8 cellular contexts compared by ENCODE assay signal in genomic region chr19:39406656-39407393, GRCh38. TPM values are rescaled to one million over a fixed set of nuclear protein-coding genes. Genes with fewer than 3 reads are reported as not detected.
DNase-seq lines count a peak whose midpoint lies in the region; ATAC-seq, FAIRE-seq and TF ChIP-seq lines count a peak whose summit lies in the region.

Gene ZFP36, plus strand, starts transcription at chr19:39406847. Its CDS starts 58 bp downstream, at chr19:39406905.

- H3K27me3 ChIP-seq in BE2C (no peaks in the 10 kb centered on the region), bronchial epithelial cell (ENCODE audit: control insufficient read depth, insufficient read depth, low read length) (no peaks in the 10 kb centered on the region)

- H3K9me3 ChIP-seq in BE2C: no peaks in the 10 kb centered on the region

- H3K27me3 Mint-ChIP-seq in activated B cell treated with CpG ODN at 0.5 μM for 24 hours: no peaks in the 10 kb centered on the region

- H3K4me3 Mint-ChIP-seq in activated B cell treated with CpG ODN at 0.5 μM for 24 hours: peak within 1 kb of the TSS; percentile 89

- no peaks in the 10 kb centered on the region for H3K9me3 Mint-ChIP-seq in activated B cell treated with CpG ODN at 0.5 μM for 24 hours

- DNase-seq in BE2C: peak; percentile 84
- DNase-seq in GM20000 (ENCODE audit: low spot score): peak; percentile 89
- peak; percentile 53 for DNase-seq in NCI-H2171 treated with DMSO at 0.1 percent for 48 hours (lab: John Stamatoyannopoulos, UW)
- DNase-seq in activated B cell treated with CpG ODN at 0.5 μM for 24 hours: peak; percentile 83
- peak; percentile 63 for DNase-seq in bronchial epithelial cell (ENCODE audit: low read depth)
- peak; percentile 93 for DNase-seq in islet precursor cell
- DNase-seq in stimulated activated CD4-positive, alpha-beta T cell treated with anti-CD3 and anti-CD28 coated beads, Interleukin-12 subunit alpha, Interleukin-12 subunit beta, amount 100 ng/mL, for 48 hours (ENCODE audit: low read depth in 2 of 3, low spot score in 1 of 3): peak; percentile 79 to 85 (median 82)

- peaks cover 65% of the 10 kb centered on the region for H3K4me1 Mint-ChIP-seq in activated B cell treated with CpG ODN at 0.5 μM for 24 hours

- H3K27ac Mint-ChIP-seq in activated B cell treated with CpG ODN at 0.5 μM for 24 hours: peak within 1 kb of the TSS; percentile 91

- CTCF ChIA-PET in activated B cell treated with CpG ODN at 0.5 μM for 24 hours (lab: Charles Lee): interaction anchor here (0.6 to 3.7 kb wide), 2 partner anchors 9 to 14 kb away, joined by 3 to 39 read pairs; no protein-coding TSS in a partner anchor

- TF ChIP-seq CTCF in BE2C (IDR thresholded peaks at IDR 0.05; ENCODE audit: low read depth, low read length) (no peak), GM20000 (IDR thresholded peaks at IDR 0.05; ENCODE audit: extremely low read depth, missing control alignments) (no peak), activated B cell treated with CpG ODN at 0.5 μM for 24 hours (IDR thresholded peaks at IDR 0.05) (no peak), bronchial epithelial cell (IDR thresholded peaks at IDR 0.05; ENCODE audit: insufficient read depth, low read length, severe bottlenecking) (no peak)

- intact Hi-C loops in activated B cell treated with CpG ODN at 0.5 μM for 24 hours (cut with micrococcal nuclease): loop anchor here (5.0 kb wide), 1 partner anchor 555 kb away; no protein-coding TSS in a partner anchor

- H3K36me3 ChIP-seq in BE2C (no peaks in the 10 kb centered on the region), bronchial epithelial cell (ENCODE audit: control insufficient read depth, insufficient read depth, low read length) (peaks cover 16% of the 10 kb centered on the region)

- peaks cover 26% of the 10 kb centered on the region for H3K4me1 ChIP-seq in BE2C

- H3K36me3 Mint-ChIP-seq in activated B cell treated with CpG ODN at 0.5 μM for 24 hours (ENCODE audit: low read depth): peaks cover 30% of the 10 kb centered on the region

- H3K4me3 ChIP-seq in BE2C (ENCODE audit: low read depth, low read length) (peak within 1 kb of the TSS; percentile 87), bronchial epithelial cell (ENCODE audit: low read depth, low read length) (peak within 1 kb of the TSS; percentile 98)

- FAIRE-seq in bronchial epithelial cell (lab: Jason Lieb, UNC): no peak

- ATAC-seq in activated B cell treated with CpG ODN at 0.5 μM for 24 hours (ENCODE audit: low read depth) (peak; percentile 25), HG03457 (IDR thresholded peaks at IDR 0.05; ENCODE audit: unreplicated experiment) (no peak)

- POLR2A ChIA-PET in activated B cell treated with CpG ODN at 0.5 μM for 24 hours (lab: Charles Lee): interaction anchor here (0.5 to 6.9 kb wide), 17 partner anchors 8 to 1180 kb away, joined by 3 to 213 read pairs (median 5); partner anchors contain the start of genes DLL3, GMFG, MED29 and PAF1

RNA-seq across cellular contexts. Expression of gene ZFP36, which starts in this region (rescaled TPM):
- 16.7 TPM for polyA plus RNA-seq in BE2C (2012; ENCODE audit: insufficient read depth, insufficient read length, low read depth)
- total RNA-seq in activated B cell treated with CpG ODN at 0.5 μM for 24 hours (167 and 206 TPM in 2 replicates), bronchial epithelial cell (3.4 and 5.0 TPM in 2 replicates)

Comparison
In these comparisons a context has a peak if more than half of its experiments do, and no peak if none do; other contexts are left out.
1. RNA of gene ZFP36 (total RNA-seq): 167 to 206 TPM in activated B cell treated with CpG ODN at 0.5 μM for 24 hours; 3.4 to 5.0 TPM in bronchial epithelial cell; every median in the first group is over 10 times any median in the second.
2. Peak in every context shown above with its lines, with median percentiles within 50 percentile points of each other: DNase-seq.